ENCODE assay signal across 7 cellular contexts in the genomic region with DNA sequence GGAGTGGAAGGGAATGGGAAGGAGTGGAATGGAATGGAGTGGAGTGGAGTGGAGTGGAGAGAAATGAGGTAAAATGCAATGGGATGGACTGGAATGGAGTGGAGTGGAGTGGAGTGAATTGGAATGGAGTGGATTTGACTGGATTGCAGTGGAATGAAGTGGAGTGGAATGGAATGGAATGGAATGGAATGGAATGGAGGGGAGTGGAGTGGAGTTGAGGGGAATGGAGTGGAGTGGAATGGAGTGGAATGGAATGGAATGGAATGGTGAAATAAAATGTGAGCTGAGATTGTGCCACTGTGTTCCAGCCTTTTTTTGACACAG.
DNase-seq lines count a peak whose midpoint lies in the region; ATAC-seq, FAIRE-seq and TF ChIP-seq lines count a peak whose summit lies in the region.
"Not testable (repeated sequence)": the region's sequence is repeated elsewhere in the genome, so short reads cannot be mapped to it uniquely, and the experiment has no call there.

No MANE protein-coding gene starts in this region.

- intact Hi-C loops in HepG2 (cut with micrococcal nuclease; ENCODE audit: unreplicated experiment); sciatic nerve (cut with DNase I): not testable (repeated sequence)

- TF ChIP-seq EP300 in HepG2 (IDR thresholded peaks at IDR 0.05; ENCODE audit: low read depth in 2 of 2, low read length in 2 of 2); HepG2 (CRISPR knock-in tag; IDR thresholded peaks at IDR 0.05; ENCODE audit: borderline replicate concordance): not testable (repeated sequence)

- not testable (repeated sequence) for H3K9me3 ChIP-seq in RWPE2 (ENCODE audit: severe bottlenecking)
- peaks cover 25% of the 10 kb centered on the region for H3K9me3 ChIP-seq in HepG2 (ENCODE audit: low read length)

- not testable (repeated sequence) for H3K4me3 ChIP-seq in RWPE2 (ENCODE audit: severe bottlenecking); HepG2 (replicated peaks in 1 of 3; ENCODE audit: insufficient read depth in 1 of 3, low read depth in 2 of 3, low read length in 3 of 3)

- POLR2A ChIA-PET in HepG2 (lab: Yijun Ruan, JAX) = not testable (repeated sequence)

- not testable (repeated sequence) for TF ChIP-seq POLR2A in HepG2 (IDR thresholded peaks at IDR 0.05; ENCODE audit: insufficient read depth in 1 of 2, low read depth in 2 of 2, low read length in 2 of 2)

- CTCF ChIA-PET in HepG2 (lab: Yijun Ruan, JAX; ENCODE audit: low intra/inter-chr PET ratio, low total read pairs) = not testable (repeated sequence)

- BruUV-seq in HepG2 (replicated peaks; lab: Mats Ljungman, UMichigan) = not testable (repeated sequence)

- H4K20me1 ChIP-seq in HepG2 (ENCODE audit: insufficient read depth, low read length) = not testable (repeated sequence)

- FAIRE-seq in HepG2 (lab: Jason Lieb, UNC) = not testable (repeated sequence)

- H3K4me1 ChIP-seq in RWPE2 (ENCODE audit: insufficient read depth, poor library complexity, severe bottlenecking); foreskin keratinocyte; HepG2 (ENCODE audit: insufficient read depth, low read length): not testable (repeated sequence)

- ATAC-seq in GM18873 (IDR thresholded peaks at IDR 0.05; ENCODE audit: low FRiP score, unreplicated experiment) (peak; percentile 23), GM21825 (IDR thresholded peaks at IDR 0.05; ENCODE audit: unreplicated experiment) (peak; percentile 27), HG03039 (IDR thresholded peaks at IDR 0.05; ENCODE audit: unreplicated experiment) (peak; percentile 22), RWPE2 (ENCODE audit: low read depth) (peak; percentile 12; the same call in 1 of the 3 replicates), foreskin keratinocyte (peak; percentile 42), HepG2 (peak; percentile 48; the same call in 2 of the 3 replicates), sciatic nerve (peak; percentile 63)

- H3K4me2 ChIP-seq in HepG2 (ENCODE audit: low read depth, low read length) = not testable (repeated sequence)

- not testable (repeated sequence) for H3K27me3 ChIP-seq in RWPE2 (ENCODE audit: insufficient read depth, poor library complexity, severe bottlenecking); foreskin keratinocyte; HepG2 (ENCODE audit: control insufficient read depth in 1 of 2, insufficient read depth in 2 of 2, low read length in 2 of 2)

- in situ Hi-C loops in HepG2 (cut with HindIII; ENCODE audit: extremely low pct_ligation_motif_present, low pct_unique_long_range_greater_than_20kb) = not testable (repeated sequence)

- H3K9ac ChIP-seq in HepG2 (ENCODE audit: insufficient read depth, low read depth, low read length) = not testable (repeated sequence)

- TF ChIP-seq CTCF in RWPE2 (IDR thresholded peaks at IDR 0.05; ENCODE audit: poor library complexity, severe bottlenecking); foreskin keratinocyte (conservative IDR thresholded peaks at IDR 0.05); HepG2 (CRISPR knock-in tag; IDR thresholded peaks at IDR 0.05): not testable (repeated sequence)

- DNase-seq in RWPE2 (ENCODE audit: low spot score); foreskin keratinocyte; HepG2 (ENCODE audit: low spot score); sciatic nerve (ENCODE audit: low spot score): not testable (repeated sequence)

- H3K79me2 ChIP-seq in HepG2 (ENCODE audit: insufficient read depth, low read length) = not testable (repeated sequence)

- H3K36me3 ChIP-seq in RWPE2 (ENCODE audit: low read depth); HepG2 (replicated peaks in 1 of 2; ENCODE audit: control insufficient read depth in 1 of 2, insufficient read depth in 2 of 2, low read length in 2 of 2): not testable (repeated sequence)

- not testable (repeated sequence) for H3K27ac ChIP-seq in RWPE2 (ENCODE audit: poor library complexity, severe bottlenecking); foreskin keratinocyte; HepG2 (ENCODE audit: extremely low read length, insufficient read depth, low read length)

- H2AFZ ChIP-seq in HepG2 (ENCODE audit: low read length) = not testable (repeated sequence)

- not testable (repeated sequence) for TF ChIP-seq RAD21 in HepG2 (CRISPR knock-in tag; IDR thresholded peaks at IDR 0.05)

Comparison
In these comparisons a context has a peak if more than half of its experiments do, and no peak if none do; other contexts are left out.
1. ATAC-seq: peak in every context shown above with its lines; median percentile 63 in sciatic nerve; 48 in HepG2; 42 in foreskin keratinocyte; 27 in GM21825; 23 in GM18873; 22 in HG03039; 12 in RWPE2.